In genomic region chr1:100511773-100512172, GRCh38 we compare ENCODE assay signal across 33 cellular contexts. TPM values are rescaled to one million over a fixed set of nuclear protein-coding genes. Genes with fewer than 3 reads are reported as not detected.
"Had no signal": no experiment of that assay in that cellular context is flagged by ENCODE, and none has a peak within 500 bp of the region (broad histone marks: within the 10 kb centered on the region; RNA-seq: fewer than 3 reads in every experiment).

No MANE protein-coding gene starts in this region.

- DNase-seq: activated CD4-positive, alpha-beta memory T cell treated with anti-CD3 and anti-CD28 coated beads, Interleukin-2, amount 10 ng/mL, durations not matched to agents 7 days and 5 days; activated CD4-positive, alpha-beta T cell treated with anti-CD3 and anti-CD28 coated beads for 36 hours; activated CD4-positive, alpha-beta T cell treated with anti-CD3 and anti-CD28 coated beads, Interleukin-2, amount 50 U/mL, for 1 hour; activated CD8-positive, alpha-beta memory T cell treated with anti-CD3 and anti-CD28 coated beads for 24 hours; activated CD8-positive, alpha-beta memory T cell treated with anti-CD3 and anti-CD28 coated beads, Interleukin-2, amount 10 ng/mL, durations not matched to agents 7 days and 5 days; activated CD8-positive, alpha-beta memory T cell treated with anti-CD3 and anti-CD28 coated beads, Interleukin-2, amount 50 U/mL, for 48 hours; activated effector memory CD4-positive, alpha-beta T cell treated with Interleukin-2 at 50 U/mL for 16 hours; activated naive CD4-positive, alpha-beta T cell treated with anti-CD3 and anti-CD28 coated beads, Interleukin-2, amount 10 ng/mL, durations not matched to agents 7 days and 5 days; activated naive CD8-positive, alpha-beta T cell treated with anti-CD3 and anti-CD28 coated beads, Interleukin-2, amount 50 U/mL, for 24 hours; activated T-cell treated with anti-CD3 and anti-CD28 coated beads, Interleukin-2, amount 50 U/mL, for 48 hours; anterior cingulate cortex; central memory CD4-positive, alpha-beta T cell; MG63; NCI-H1048; NCI-H1105 treated with DMSO at 0.1 percent for 48 hours; NCI-H1436; NCI-H1694; NCI-H1930; NCI-H2081 treated with DMSO at 0.1 percent for 48 hours; NCI-H226; NCI-H446 treated with DMSO at 0.1 percent for 48 hours; NCI-H524; PC-3; Peyer's patch; RPMI8226; SHP77 treated with DMSO at 0.1 percent for 48 hours; SK-N-SH had no signal

- H3K4me3 ChIP-seq: MG63, Peyer's patch, SJSA1 had no signal

- H3K36me3 Mint-ChIP-seq: brain, WTC11 had no signal

- H3K4me3 Mint-ChIP-seq: activated CD4-positive, alpha-beta memory T cell treated with anti-CD3 and anti-CD28 coated beads, Interleukin-2, amount 10 ng/mL, durations not matched to agents 7 days and 5 days; activated CD4-positive, alpha-beta T cell treated with anti-CD3 and anti-CD28 coated beads for 36 hours; activated CD8-positive, alpha-beta memory T cell treated with anti-CD3 and anti-CD28 coated beads, Interleukin-2, amount 10 ng/mL, durations not matched to agents 7 days and 5 days; activated naive CD4-positive, alpha-beta T cell treated with anti-CD3 and anti-CD28 coated beads, Interleukin-2, amount 10 ng/mL, durations not matched to agents 7 days and 5 days; activated naive CD8-positive, alpha-beta T cell; activated naive CD8-positive, alpha-beta T cell treated with anti-CD3 and anti-CD28 coated beads, Interleukin-2, amount 50 U/mL, for 24 hours; brain; T-helper 1 cell treated with Interleukin-12 subunit alpha and Interleukin-12 subunit beta and Interleukin-4 antibody, amounts not matched to agents 30 μg/mL and 1 μg/mL, for 36 hours; T-helper 2 cell treated with Interferon-gamma antibody and Interleukin-4, amounts not matched to agents 5 μg/mL and 100 μg/mL, for 36 hours; WTC11 had no signal

- H3K9me3 ChIP-seq: MG63, Peyer's patch, SJSA1, SK-N-SH had no signal

- H3K27me3 Mint-ChIP-seq: activated CD4-positive, alpha-beta memory T cell treated with anti-CD3 and anti-CD28 coated beads, Interleukin-2, amount 10 ng/mL, durations not matched to agents 7 days and 5 days; activated CD4-positive, alpha-beta T cell treated with anti-CD3 and anti-CD28 coated beads for 36 hours; activated CD8-positive, alpha-beta memory T cell treated with anti-CD3 and anti-CD28 coated beads, Interleukin-2, amount 10 ng/mL, durations not matched to agents 7 days and 5 days; activated naive CD4-positive, alpha-beta T cell treated with anti-CD3 and anti-CD28 coated beads, Interleukin-2, amount 10 ng/mL, durations not matched to agents 7 days and 5 days; activated naive CD8-positive, alpha-beta T cell; activated naive CD8-positive, alpha-beta T cell treated with anti-CD3 and anti-CD28 coated beads, Interleukin-2, amount 50 U/mL, for 24 hours had no signal

- H3K9me3 Mint-ChIP-seq: activated CD4-positive, alpha-beta memory T cell treated with anti-CD3 and anti-CD28 coated beads, Interleukin-2, amount 10 ng/mL, durations not matched to agents 7 days and 5 days; activated naive CD4-positive, alpha-beta T cell treated with anti-CD3 and anti-CD28 coated beads, Interleukin-2, amount 10 ng/mL, durations not matched to agents 7 days and 5 days; activated naive CD8-positive, alpha-beta T cell treated with anti-CD3 and anti-CD28 coated beads, Interleukin-2, amount 50 U/mL, for 24 hours; brain; T-helper 1 cell treated with Interleukin-12 subunit alpha and Interleukin-12 subunit beta and Interleukin-4 antibody, amounts not matched to agents 30 μg/mL and 1 μg/mL, for 36 hours; T-helper 2 cell treated with Interferon-gamma antibody and Interleukin-4, amounts not matched to agents 5 μg/mL and 100 μg/mL, for 36 hours; WTC11 had no signal

- H3K27ac ChIP-seq: Peyer's patch, SJSA1 had no signal

- H3K36me3 ChIP-seq: MG63, SJSA1 had no signal

- H3K4me2 ChIP-seq: SK-N-SH had no signal

- H3K27ac Mint-ChIP-seq: activated CD4-positive, alpha-beta memory T cell treated with anti-CD3 and anti-CD28 coated beads, Interleukin-2, amount 10 ng/mL, durations not matched to agents 7 days and 5 days; activated CD4-positive, alpha-beta T cell treated with anti-CD3 and anti-CD28 coated beads for 36 hours; activated CD8-positive, alpha-beta memory T cell treated with anti-CD3 and anti-CD28 coated beads, Interleukin-2, amount 10 ng/mL, durations not matched to agents 7 days and 5 days; activated naive CD4-positive, alpha-beta T cell treated with anti-CD3 and anti-CD28 coated beads, Interleukin-2, amount 10 ng/mL, durations not matched to agents 7 days and 5 days; activated naive CD8-positive, alpha-beta T cell; activated naive CD8-positive, alpha-beta T cell treated with anti-CD3 and anti-CD28 coated beads, Interleukin-2, amount 50 U/mL, for 24 hours; brain; T-helper 1 cell treated with Interleukin-12 subunit alpha and Interleukin-12 subunit beta and Interleukin-4 antibody, amounts not matched to agents 30 μg/mL and 1 μg/mL, for 36 hours; T-helper 2 cell treated with Interferon-gamma antibody and Interleukin-4, amounts not matched to agents 5 μg/mL and 100 μg/mL, for 36 hours; WTC11 had no signal

- H3K27me3 ChIP-seq: MG63, Peyer's patch, SJSA1 had no signal

- H3K4me1 Mint-ChIP-seq: activated CD4-positive, alpha-beta T cell treated with anti-CD3 and anti-CD28 coated beads for 36 hours; activated naive CD8-positive, alpha-beta T cell treated with anti-CD3 and anti-CD28 coated beads, Interleukin-2, amount 50 U/mL, for 24 hours; brain; WTC11 had no signal

- H3K4me1 ChIP-seq: Peyer's patch, SJSA1 had no signal

- H3K9ac ChIP-seq: SK-N-SH had no signal

RNA-seq across cellular contexts. Expression of gene GPR88, which starts 26.2 kb away (rescaled TPM):
- total RNA-seq: activated CD4-positive, alpha-beta memory T cell treated with anti-CD3 and anti-CD28 coated beads, Interleukin-2, amount 10 ng/mL, durations not matched to agents 7 days and 5 days; activated CD8-positive, alpha-beta memory T cell treated with anti-CD3 and anti-CD28 coated beads, Interleukin-2, amount 10 ng/mL, durations not matched to agents 7 days and 5 days; SJSA1; WTC11 had no signal
